In genomic region chr6:90502866-90503407, GRCh38 we compare ENCODE assay signal across 8 cellular contexts.
A peak's percentile ranks its signal among the peaks of the same experiment; 100 is the strongest.
DNase-seq lines count a peak whose midpoint lies in the region; ATAC-seq and TF ChIP-seq lines count a peak whose summit lies in the region.

No MANE protein-coding gene starts in this region.

- peaks cover 13% of the 10 kb centered on the region for H3K4me1 Mint-ChIP-seq in activated T-cell treated with anti-CD3 and anti-CD28 coated beads, Interleukin-2, amount 50 U/mL, for 72 hours (ENCODE audit: low read depth)
- H3K4me1 Mint-ChIP-seq in activated B cell treated with CpG ODN at 0.5 μM for 24 hours, result no peaks in the 10 kb centered on the region
- peaks cover 6 to 11% of the 10 kb centered on the region in 2 donors for H3K4me1 Mint-ChIP-seq in stimulated activated naive B cell treated with anti-CD40 and anti-IgM and Interleukin-4, amounts not matched to agents 10 μg/mL and 1 μg/mL and 100 μg/mL, for 72 hours

- no peaks in the 10 kb centered on the region for H3K27me3 Mint-ChIP-seq in activated T-cell treated with anti-CD3 and anti-CD28 coated beads, Interleukin-2, amount 50 U/mL, for 72 hours (ENCODE audit: low read depth)
- no peaks in the 10 kb centered on the region for H3K27me3 Mint-ChIP-seq in activated B cell treated with CpG ODN at 0.5 μM for 24 hours
- H3K27me3 Mint-ChIP-seq in stimulated activated naive B cell treated with anti-CD40 and anti-IgM and Interleukin-4, amounts not matched to agents 10 μg/mL and 1 μg/mL and 100 μg/mL, for 72 hours, result no peaks in the 10 kb centered on the region

- no peaks in the 10 kb centered on the region for H3K9me3 Mint-ChIP-seq in activated T-cell treated with anti-CD3 and anti-CD28 coated beads, Interleukin-2, amount 50 U/mL, for 72 hours
- H3K9me3 Mint-ChIP-seq in activated B cell treated with CpG ODN at 0.5 μM for 24 hours, result no peaks in the 10 kb centered on the region
- H3K9me3 Mint-ChIP-seq in stimulated activated naive B cell treated with anti-CD40 and anti-IgM and Interleukin-4, amounts not matched to agents 10 μg/mL and 1 μg/mL and 100 μg/mL, for 72 hours, result no peaks in the 10 kb centered on the region

- intact Hi-C loops in activated B cell treated with CpG ODN at 0.5 μM for 24 hours (cut with micrococcal nuclease), result no loop called here

- H3K36me3 Mint-ChIP-seq in activated T-cell treated with anti-CD3 and anti-CD28 coated beads, Interleukin-2, amount 50 U/mL, for 72 hours (ENCODE audit: insufficient read depth in 2 of 2), result no peaks in the 10 kb centered on the region
- H3K36me3 Mint-ChIP-seq in activated B cell treated with CpG ODN at 0.5 μM for 24 hours (ENCODE audit: low read depth), result no peaks in the 10 kb centered on the region
- H3K36me3 Mint-ChIP-seq in stimulated activated naive B cell treated with anti-CD40 and anti-IgM and Interleukin-4, amounts not matched to agents 10 μg/mL and 1 μg/mL and 100 μg/mL, for 72 hours, result no peaks in the 10 kb centered on the region

- DNase-seq in activated T-cell treated with anti-CD3 and anti-CD28 coated beads, Interleukin-2, amount 50 U/mL, for 72 hours, result no peak
- DNase-seq in activated T-cell treated with anti-CD3 and anti-CD28 coated beads for 4 hours, result no peak
- no peak for DNase-seq in activated B cell treated with CpG ODN at 0.5 μM for 24 hours
- DNase-seq in stimulated activated naive B cell treated with anti-CD40 and anti-IgM and Interleukin-4, amounts not matched to agents 10 μg/mL and 1 μg/mL and 100 μg/mL, for 72 hours, result no peak
- no peak for DNase-seq in NCI-H446 (lab: John Stamatoyannopoulos, UW)
- no peak for DNase-seq in anterior cingulate cortex (lab: John Stamatoyannopoulos, UW)

- no peak overlapping the region for H3K4me3 Mint-ChIP-seq in activated T-cell treated with anti-CD3 and anti-CD28 coated beads, Interleukin-2, amount 50 U/mL, for 72 hours
- H3K4me3 Mint-ChIP-seq in activated B cell treated with CpG ODN at 0.5 μM for 24 hours, result no peak overlapping the region
- H3K4me3 Mint-ChIP-seq in stimulated activated naive B cell treated with anti-CD40 and anti-IgM and Interleukin-4, amounts not matched to agents 10 μg/mL and 1 μg/mL and 100 μg/mL, for 72 hours, result no peak overlapping the region

- POLR2A ChIA-PET in activated B cell treated with CpG ODN at 0.5 μM for 24 hours (lab: Charles Lee), result no interaction called here

- ATAC-seq in activated T-cell treated with anti-CD3 and anti-CD28 coated beads, Interleukin-2, amount 50 U/mL, for 72 hours (replicated peaks in 1 of 2), result peak; percentile 83 to 90
- peak; percentile 72 for ATAC-seq in HG03442 (IDR thresholded peaks at IDR 0.05; ENCODE audit: unreplicated experiment)
- peak; percentile 37 for ATAC-seq in activated B cell treated with CpG ODN at 0.5 μM for 24 hours (ENCODE audit: low read depth)
- peak; percentile 87 to 90 for ATAC-seq in stimulated activated naive B cell treated with anti-CD40 and anti-IgM and Interleukin-4, amounts not matched to agents 10 μg/mL and 1 μg/mL and 100 μg/mL, for 72 hours (replicated peaks)
- ATAC-seq in GM21515 (IDR thresholded peaks at IDR 0.05; ENCODE audit: unreplicated experiment), result no peak

- TF ChIP-seq CTCF in activated B cell treated with CpG ODN at 0.5 μM for 24 hours (IDR thresholded peaks at IDR 0.05), result no peak

- H3K27ac Mint-ChIP-seq in activated T-cell treated with anti-CD3 and anti-CD28 coated beads, Interleukin-2, amount 50 U/mL, for 72 hours, result peak overlapping the region; percentile 27
- H3K27ac Mint-ChIP-seq in activated B cell treated with CpG ODN at 0.5 μM for 24 hours, result no peak overlapping the region
- H3K27ac Mint-ChIP-seq in stimulated activated naive B cell treated with anti-CD40 and anti-IgM and Interleukin-4, amounts not matched to agents 10 μg/mL and 1 μg/mL and 100 μg/mL, for 72 hours, result peak overlapping the region; percentile 10

- CTCF ChIA-PET in activated B cell treated with CpG ODN at 0.5 μM for 24 hours (lab: Charles Lee), result no interaction called here
